ENCODE assay signal across 8 cellular contexts in the genomic region with DNA sequence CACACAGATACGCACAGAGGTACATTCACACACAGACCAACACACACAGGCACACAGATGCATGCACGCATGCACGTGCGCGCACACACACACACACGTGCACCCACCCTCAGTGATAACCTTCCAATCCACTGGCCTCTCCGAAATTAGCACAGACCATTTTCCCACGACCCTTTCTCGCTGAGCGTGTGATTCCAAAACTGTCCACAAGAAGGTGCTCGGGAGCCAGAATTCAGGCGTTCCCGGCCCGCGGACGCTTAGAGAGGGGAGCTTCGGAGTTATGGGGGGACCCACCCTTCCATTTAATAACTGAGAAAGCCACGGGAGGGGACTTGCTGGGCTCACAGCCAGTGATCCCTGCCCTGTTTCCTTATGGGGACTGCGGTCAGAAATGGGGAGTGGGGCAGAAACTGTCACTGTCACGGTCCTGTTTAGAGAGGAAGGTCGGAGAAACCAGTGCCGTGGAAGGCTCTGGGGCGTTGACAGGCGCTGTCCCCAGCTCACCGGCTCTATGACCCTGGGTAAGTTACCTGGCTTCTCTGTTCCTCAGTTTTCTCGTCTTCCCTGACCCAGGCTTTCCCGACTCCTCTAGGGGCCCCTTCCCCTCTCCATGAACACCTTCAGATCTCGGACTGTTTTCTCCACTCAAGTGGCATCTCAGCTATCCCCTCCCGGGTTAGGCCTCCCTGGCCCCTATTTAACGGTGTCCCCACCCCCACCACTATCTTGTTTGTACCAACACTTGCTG. TPM values are rescaled to one million over a fixed set of nuclear protein-coding genes. Genes with fewer than 3 reads are reported as not detected.
DNase-seq lines count a peak whose midpoint lies in the region; ATAC-seq, FAIRE-seq and TF ChIP-seq lines count a peak whose summit lies in the region.

No MANE protein-coding gene starts in this region.

- no peak for TF ChIP-seq EP300 in A549 (IDR thresholded peaks at IDR 0.05)

- peak overlapping the region; percentile 8 to 36; a peak in 1 of 6 replicates for H3K27ac ChIP-seq in A549
- no peak overlapping the region for H3K27ac ChIP-seq in duodenal mucosa (ENCODE audit: low read depth, low read length)
- H3K27ac ChIP-seq in lower lobe of right lung = peak overlapping the region; percentile 66

- H3K9ac ChIP-seq in duodenal mucosa (ENCODE audit: low read depth in 1 of 2, low read length in 2 of 2) = peak overlapping the region; percentile 68 to 69

- CTCF ChIA-PET in A549 (lab: Yijun Ruan, JAX) = interaction anchor here (0.6 to 7.5 kb wide), 113 partner anchors 9 to 996 kb away, joined by 3 to 114 read pairs (median 4); a partner anchor contains a TSS

- intact Hi-C loops in lower lobe of right lung (cut with DNase I) = no loop called here

- WGBS in A549 (ENCODE audit: missing lambda C conversion rate) = 5% methylated on average over 30 of the region's 30 CpGs

- no peak for TF ChIP-seq POLR2A in A549 (IDR thresholded peaks at IDR 0.05; ENCODE audit: low read length)

- FAIRE-seq in A549 (lab: Jason Lieb, UNC) = no peak

- H3K27me3 ChIP-seq in duodenal mucosa (ENCODE audit: control insufficient read depth in 1 of 2, insufficient read depth in 2 of 2, low read length in 2 of 2) (no peaks in the 10 kb centered on the region), lower lobe of right lung (ENCODE audit: low read depth) (no peaks in the 10 kb centered on the region)

- H3K4me1 ChIP-seq in A549 (no peaks in the 10 kb centered on the region), duodenal mucosa (ENCODE audit: control insufficient read depth in 1 of 2, insufficient read depth in 2 of 2, low read length in 2 of 2) (peaks cover 0 to 10% of the 10 kb centered on the region in 2 donors), lower lobe of right lung (peaks cover 4% of the 10 kb centered on the region)

- no peaks in the 10 kb centered on the region for H3K36me3 ChIP-seq in duodenal mucosa (ENCODE audit: control insufficient read depth in 1 of 2, insufficient read depth in 2 of 2, low read length in 2 of 2)
- H3K36me3 ChIP-seq in lower lobe of right lung = no peaks in the 10 kb centered on the region

- peak overlapping the region; percentile 98 for H3K4me2 ChIP-seq in A549

- peak; percentile 13 to 48; a peak in 3 of 5 replicates for TF ChIP-seq RAD21 in A549 (conservative IDR thresholded peaks at IDR 0.05 in 1 of 2, IDR thresholded peaks at IDR 0.05 in 1 of 2)

- ATAC-seq in A549 = peak; percentile 79 to 86
- ATAC-seq in GM18502 (IDR thresholded peaks at IDR 0.05; ENCODE audit: poor library complexity, unreplicated experiment) = peak; percentile 58
- peak; percentile 56 for ATAC-seq in HG03066 (IDR thresholded peaks at IDR 0.05; ENCODE audit: low read depth, unreplicated experiment)
- ATAC-seq in lower lobe of right lung = peak; percentile 85 to 90

- DNase-seq in A549 (ENCODE audit: low read depth in 1 of 2, low spot score in 1 of 2) (peak; percentile 44 to 66), NCI-H2227 treated with DMSO at 0.1 percent for 48 hours (lab: John Stamatoyannopoulos, UW) (peak; percentile 55), lower lobe of right lung (peak; percentile 65)
- DNase-seq in activated CD4-positive, alpha-beta T cell treated with anti-CD3 and anti-CD28 coated beads, Interleukin-2, amount 50 U/mL, for 1 hour = peak; percentile 69
- DNase-seq in stimulated activated CD4-positive, alpha-beta T cell treated with anti-CD3 and anti-CD28 coated beads, TNF-alpha, amount 100 ng/mL, for 1 hour (ENCODE audit: low read depth in 3 of 3, low spot score in 1 of 3) = peak; percentile 3 to 70 (median 38)

- TF ChIP-seq CTCF in A549 (IDR thresholded peaks at IDR 0.05) (peak; percentile 54), lower lobe of right lung (IDR thresholded peaks at IDR 0.05) (peak; percentile 92)

- H3K9me3 ChIP-seq in A549 (no peaks in the 10 kb centered on the region), duodenal mucosa (ENCODE audit: control insufficient read depth in 1 of 2, low read length in 2 of 2) (no peaks in the 10 kb centered on the region), lower lobe of right lung (no peaks in the 10 kb centered on the region)

- H3K4me3 ChIP-seq in A549 (peak overlapping the region; percentile 52), duodenal mucosa (ENCODE audit: low read depth in 1 of 2, low read length in 2 of 2) (peak overlapping the region; percentile 81 to 90), lower lobe of right lung (peak overlapping the region; percentile 64)

- POLR2A ChIA-PET in A549 (lab: Yijun Ruan, JAX) = interaction anchor here (1.9 kb wide), 1 partner anchor 400 kb away, joined by 7 read pairs; no protein-coding TSS in a partner anchor

TF ChIP-seq in A549, 52 proteins besides CTCF, POLR2A, EP300 and RAD21:
- TF ChIP-seq CHD2 (IDR thresholded peaks at IDR 0.05; ENCODE audit: low read length, partially characterized antibody) (no peak), CBX2 (IDR thresholded peaks at IDR 0.05; ENCODE audit: borderline replicate concordance, low read depth) (no peak), EHMT2 (IDR thresholded peaks at IDR 0.05; ENCODE audit: low read depth) (no peak), FOSB (CRISPR knock-in tag; IDR thresholded peaks at IDR 0.05) (no peak), HOXB13 (CRISPR knock-in tag; IDR thresholded peaks at IDR 0.05; ENCODE audit: low read depth) (no peak), HEYL (CRISPR knock-in tag; IDR thresholded peaks at IDR 0.05) (no peak), NPAS2 (CRISPR knock-in tag; IDR thresholded peaks at IDR 0.05; ENCODE audit: borderline replicate concordance) (0 out of 2 replicates have a peak, but pooled peaks have one; percentile 22), SMC3 (IDR thresholded peaks at IDR 0.05) (peak; percentile 57), PHF8 (IDR thresholded peaks at IDR 0.05; ENCODE audit: borderline replicate concordance, low read depth) (no peak), TP53 (CRISPR knock-in tag; IDR thresholded peaks at IDR 0.05) (no peak), BHLHE40 (IDR thresholded peaks at IDR 0.05; ENCODE audit: low read depth, low read length) (0 out of 2 replicates have a peak, but pooled peaks have one; percentile 17)
- TF ChIP-seq, protein P1, sequence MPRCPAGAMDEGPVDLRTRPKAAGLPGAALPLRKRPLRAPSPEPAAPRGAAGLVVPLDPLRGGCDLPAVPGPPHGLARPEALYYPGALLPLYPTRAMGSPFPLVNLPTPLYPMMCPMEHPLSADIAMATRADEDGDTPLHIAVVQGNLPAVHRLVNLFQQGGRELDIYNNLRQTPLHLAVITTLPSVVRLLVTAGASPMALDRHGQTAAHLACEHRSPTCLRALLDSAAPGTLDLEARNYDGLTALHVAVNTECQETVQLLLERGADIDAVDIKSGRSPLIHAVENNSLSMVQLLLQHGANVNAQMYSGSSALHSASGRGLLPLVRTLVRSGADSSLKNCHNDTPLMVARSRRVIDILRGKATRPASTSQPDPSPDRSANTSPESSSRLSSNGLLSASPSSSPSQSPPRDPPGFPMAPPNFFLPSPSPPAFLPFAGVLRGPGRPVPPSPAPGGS (IDR thresholded peaks at IDR 0.05) = no peak

RNA-seq across cellular contexts. Expression of a gene that starts 33.6 kb away (rescaled TPM):
- polyA plus RNA-seq in A549 (2011; rRNA removed) (3.3 and 7.8 TPM in 2 replicates), A549 (2017; fragmentation: RNase III; extraction: RNeasy Plus Mini Kit Qiagen cat#74134 plus additional on column Dnase treatment) (13.0 to 14.5 TPM (median 14.0 TPM) in 3 replicates)
- 7.7 and 14.0 TPM in 2 replicates for polyA plus RNA-seq in A549 (2012; cell fraction: cytosol; rRNA removed)
- 14.0 and 16.6 TPM in 2 replicates for polyA plus RNA-seq in A549 (2012; cell fraction: nucleus; rRNA removed)
- polyA minus RNA-seq in A549 (2011; rRNA and poly(A)+ RNA removed) = 9.4 and 13.7 TPM in 2 replicates
- 24.7 TPM for total RNA-seq in lower lobe of right lung
